ENCODE assay signal across 17 cellular contexts in the genomic region with DNA sequence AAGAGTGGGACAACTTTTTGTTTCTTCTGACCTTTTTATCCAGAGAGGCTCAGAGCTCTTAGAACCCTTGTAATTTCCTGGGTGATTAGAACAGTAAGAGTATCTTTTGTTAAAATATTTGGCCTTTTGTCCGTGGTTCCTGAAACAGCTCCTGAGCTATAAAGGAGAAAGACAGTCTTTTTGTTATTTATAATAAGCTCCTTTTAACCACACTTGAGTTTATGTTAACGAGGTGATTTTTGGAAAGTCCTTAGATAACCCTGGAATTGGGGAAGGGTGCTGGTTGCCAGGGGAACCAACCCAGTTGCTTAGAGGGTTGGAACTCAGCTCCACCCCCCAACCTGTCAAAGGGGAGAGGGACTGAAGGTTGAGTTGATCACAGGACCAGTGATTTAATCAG. TPM values are rescaled to one million over a fixed set of nuclear protein-coding genes. Genes with fewer than 3 reads are reported as not detected.
DNase-seq lines count a peak whose midpoint lies in the region; TF ChIP-seq lines count a peak whose summit lies in the region.
"Had no signal": no experiment of that assay in that cellular context is flagged by ENCODE, and none has a peak within 500 bp of the region (broad histone marks: within the 10 kb centered on the region; RNA-seq: fewer than 3 reads in every experiment).

No MANE protein-coding gene starts in this region.

- H3K27ac Mint-ChIP-seq in neural crest cell (ENCODE audit: unreplicated experiment): no peak overlapping the region
- H3K27ac Mint-ChIP-seq: CD8-positive, alpha-beta T cell had no signal

- H3K4me3 ChIP-seq in HAP-1 (no peak overlapping the region), SK-N-MC (peak overlapping the region; percentile 63)
- H3K4me3 ChIP-seq: BLaER1, GM12878 had no signal

- no peaks in the 10 kb centered on the region for H3K27me3 ChIP-seq in HAP-1 (ENCODE audit: low read depth)
- H3K27me3 ChIP-seq: BLaER1 had no signal

- peak overlapping the region; percentile 61 for H3K9ac ChIP-seq in SK-N-MC (ENCODE audit: insufficient read length)
- H3K9ac ChIP-seq: BLaER1 had no signal

- TF ChIP-seq CTCF in neural crest cell (conservative IDR thresholded peaks at IDR 0.05): no peak

- H3K36me3 ChIP-seq in HAP-1 (replicated peaks): no peaks in the 10 kb centered on the region
- H3K36me3 ChIP-seq in SK-N-MC (ENCODE audit: insufficient read depth, low read length): peaks cover 21% of the 10 kb centered on the region
- H3K36me3 ChIP-seq: BLaER1 had no signal

- H3K4me1 ChIP-seq in HAP-1: peaks cover 14% of the 10 kb centered on the region
- H3K4me1 ChIP-seq: BLaER1 had no signal

- DNase-seq in HAP-1 (ENCODE audit: low spot score in 2 of 2): peak; percentile 82 to 99
- peak; percentile 52 for DNase-seq in SK-N-MC (ENCODE audit: low read depth, low spot score)
- DNase-seq in iPS DF 19.7 (ENCODE audit: low read depth, low spot score): peak; percentile 96
- no peak for DNase-seq in neural crest cell (ENCODE audit: low read depth, low spot score)
- DNase-seq in midbrain (lab: John Stamatoyannopoulos, UW): no peak
- DNase-seq in amygdala (lab: John Stamatoyannopoulos, UW): no peak
- DNase-seq in activated CD4-positive, alpha-beta T cell treated with anti-CD3 and anti-CD28 coated beads for 48 hours: no peak
- DNase-seq: CD8-positive, alpha-beta T cell; DMS79 treated with DMSO at 0.1 percent for 48 hours; GDM1; NCI-H1417; NCI-H187 treated with DMSO at 0.1 percent for 48 hours; NCI-H2171; NCI-H524 had no signal

- in situ Hi-C loops in HAP-1 (cut with MboI; ENCODE audit: low sequenced_read_pairs): no loop called here

- peaks cover 34% of the 10 kb centered on the region for H3K36me3 Mint-ChIP-seq in neural crest cell (ENCODE audit: low read depth)

- H3K4me1 Mint-ChIP-seq in neural crest cell: peaks cover 30% of the 10 kb centered on the region

- peak overlapping the region; percentile 96 for H3K27ac ChIP-seq in SK-N-MC
- H3K27ac ChIP-seq: BLaER1 had no signal

- H3K27me3 Mint-ChIP-seq in neural crest cell (ENCODE audit: low read depth): no peaks in the 10 kb centered on the region

- H3K9me3 ChIP-seq in HAP-1: peaks cover 2% of the 10 kb centered on the region; the same call in 1 of the 2 replicates
- H3K9me3 ChIP-seq in SK-N-MC (ENCODE audit: low read depth, low read length): peaks cover 12% of the 10 kb centered on the region; the same call in 1 of the 2 replicates

- peak overlapping the region; percentile 17 for H3K4me3 Mint-ChIP-seq in neural crest cell
- H3K4me3 Mint-ChIP-seq: CD8-positive, alpha-beta T cell; IgD-negative memory B cell had no signal

- peaks cover 4% of the 10 kb centered on the region for H3K9me3 Mint-ChIP-seq in neural crest cell

RNA-seq across cellular contexts. Expression of gene ZNF483, which starts 4.8 kb away (rescaled TPM):
- total RNA-seq in neural crest cell: 26.0 and 28.7 TPM in 2 replicates

RNA-seq across cellular contexts. Expression of gene ECPAS, which starts 45.6 kb away (rescaled TPM):
- total RNA-seq in neural crest cell: 86.4 and 101 TPM in 2 replicates

Comparison
In these comparisons a context has a peak if more than half of its experiments do, and no peak if none do; other contexts are left out.
1. DNase-seq: peak in HAP-1 (2 of 2), SK-N-MC (single experiment) and iPS DF 19.7 (single experiment); none in neural crest cell (single experiment), midbrain (single experiment), amygdala (0 of 56) and activated CD4-positive, alpha-beta T cell treated with anti-CD3 and anti-CD28 coated beads for 48 hours (single experiment).